28 cellular contexts compared by ENCODE assay signal in genomic region chr18:10094154-10094553, GRCh38.
A peak's percentile ranks its signal among the peaks of the same experiment; 100 is the strongest.
DNase-seq lines count a peak whose midpoint lies in the region; ATAC-seq, FAIRE-seq and TF ChIP-seq lines count a peak whose summit lies in the region.
"Had no signal": no experiment of that assay in that cellular context is flagged by ENCODE, and none has a peak within 500 bp of the region (broad histone marks: within the 10 kb centered on the region; RNA-seq: fewer than 3 reads in every experiment).

No MANE protein-coding gene starts in this region.

- no peak overlapping the region for H3K27ac Mint-ChIP-seq in astrocyte (ENCODE audit: unreplicated experiment)
- H3K27ac Mint-ChIP-seq in stimulated activated memory B cell treated with anti-CD40 and anti-IgM and Interleukin-4, amounts not matched to agents 10 μg/mL and 1 μg/mL and 100 μg/mL, for 72 hours: no peak overlapping the region
- H3K27ac Mint-ChIP-seq: activated B cell treated with CpG ODN at 0.5 μM for 24 hours; activated CD4-positive, alpha-beta memory T cell treated with anti-CD3 and anti-CD28 coated beads, Interleukin-2, amount 10 ng/mL, durations not matched to agents 7 days and 5 days; CD4-positive, CD25-positive, alpha-beta regulatory T cell; memory B cell; naive thymus-derived CD4-positive, alpha-beta T cell had no signal

- peaks cover 3% of the 10 kb centered on the region for H3K9me3 Mint-ChIP-seq in astrocyte (ENCODE audit: unreplicated experiment)
- no peaks in the 10 kb centered on the region for H3K9me3 Mint-ChIP-seq in stimulated activated memory B cell treated with anti-CD40 and anti-IgM and Interleukin-4, amounts not matched to agents 10 μg/mL and 1 μg/mL and 100 μg/mL, for 72 hours
- H3K9me3 Mint-ChIP-seq: activated B cell treated with CpG ODN at 0.5 μM for 24 hours; activated CD4-positive, alpha-beta memory T cell treated with anti-CD3 and anti-CD28 coated beads, Interleukin-2, amount 10 ng/mL, durations not matched to agents 7 days and 5 days; memory B cell had no signal

- H3K27ac ChIP-seq in astrocyte (ENCODE audit: low read depth, low read length): no peak overlapping the region
- H3K27ac ChIP-seq: dorsolateral prefrontal cortex, thoracic aorta had no signal

- no peak for ATAC-seq in stimulated activated memory B cell treated with anti-CD40 and anti-IgM and Interleukin-4, amounts not matched to agents 10 μg/mL and 1 μg/mL and 100 μg/mL, for 72 hours
- ATAC-seq in GM19023 (IDR thresholded peaks at IDR 0.05; ENCODE audit: unreplicated experiment): no peak
- ATAC-seq: GM12878, HepG2 had no signal

- H3K27me3 ChIP-seq in astrocyte (ENCODE audit: insufficient read depth, low read length): no peaks in the 10 kb centered on the region
- H3K27me3 ChIP-seq: dorsolateral prefrontal cortex had no signal

- no peaks in the 10 kb centered on the region for H4K20me1 ChIP-seq in astrocyte (ENCODE audit: insufficient read depth, low read length)

- H3K4me3 Mint-ChIP-seq in astrocyte (ENCODE audit: unreplicated experiment): no peak overlapping the region
- no peak overlapping the region for H3K4me3 Mint-ChIP-seq in stimulated activated memory B cell treated with anti-CD40 and anti-IgM and Interleukin-4, amounts not matched to agents 10 μg/mL and 1 μg/mL and 100 μg/mL, for 72 hours
- H3K4me3 Mint-ChIP-seq: activated B cell treated with CpG ODN at 0.5 μM for 24 hours; activated CD4-positive, alpha-beta memory T cell treated with anti-CD3 and anti-CD28 coated beads, Interleukin-2, amount 10 ng/mL, durations not matched to agents 7 days and 5 days; CD4-positive, CD25-positive, alpha-beta regulatory T cell; memory B cell; naive thymus-derived CD4-positive, alpha-beta T cell had no signal

- no peaks in the 10 kb centered on the region for H3K79me2 ChIP-seq in astrocyte (ENCODE audit: insufficient read depth, low read length)

- H3K27me3 Mint-ChIP-seq in astrocyte (ENCODE audit: low read depth, unreplicated experiment): peaks cover 9% of the 10 kb centered on the region
- H3K27me3 Mint-ChIP-seq in stimulated activated memory B cell treated with anti-CD40 and anti-IgM and Interleukin-4, amounts not matched to agents 10 μg/mL and 1 μg/mL and 100 μg/mL, for 72 hours: peaks cover 18% of the 10 kb centered on the region
- H3K27me3 Mint-ChIP-seq: activated B cell treated with CpG ODN at 0.5 μM for 24 hours; activated CD4-positive, alpha-beta memory T cell treated with anti-CD3 and anti-CD28 coated beads, Interleukin-2, amount 10 ng/mL, durations not matched to agents 7 days and 5 days; CD4-positive, CD25-positive, alpha-beta regulatory T cell had no signal

- FAIRE-seq in astrocyte (lab: Jason Lieb, UNC) (no peak), urothelium cell line (lab: Jason Lieb, UNC) (no peak)
- FAIRE-seq: GM12878, HepG2 had no signal

- H3K4me1 Mint-ChIP-seq in astrocyte (ENCODE audit: low read depth, unreplicated experiment): peaks cover 10% of the 10 kb centered on the region
- no peaks in the 10 kb centered on the region for H3K4me1 Mint-ChIP-seq in stimulated activated memory B cell treated with anti-CD40 and anti-IgM and Interleukin-4, amounts not matched to agents 10 μg/mL and 1 μg/mL and 100 μg/mL, for 72 hours
- H3K4me1 Mint-ChIP-seq: activated B cell treated with CpG ODN at 0.5 μM for 24 hours; activated CD4-positive, alpha-beta memory T cell treated with anti-CD3 and anti-CD28 coated beads, Interleukin-2, amount 10 ng/mL, durations not matched to agents 7 days and 5 days; memory B cell had no signal

- no peak overlapping the region for H2AFZ ChIP-seq in astrocyte (ENCODE audit: low read depth, low read length)

- H3K4me2 ChIP-seq in astrocyte (ENCODE audit: low read length): no peak overlapping the region

- H3K9ac ChIP-seq in astrocyte (ENCODE audit: low read length): no peak overlapping the region

- H3K4me1 ChIP-seq in astrocyte (ENCODE audit: insufficient read depth, low read length): no peaks in the 10 kb centered on the region

- no peaks in the 10 kb centered on the region for H3K36me3 ChIP-seq in astrocyte (ENCODE audit: insufficient read depth, low read length)
- H3K36me3 ChIP-seq: thoracic aorta had no signal

- H3K9me3 ChIP-seq in astrocyte (ENCODE audit: insufficient read depth, low read depth, low read length): no peaks in the 10 kb centered on the region
- H3K9me3 ChIP-seq: thoracic aorta had no signal

- no peak for TF ChIP-seq CTCF in astrocyte (IDR thresholded peaks at IDR 0.05; ENCODE audit: insufficient read depth, low read depth, low read length)
- no peak for TF ChIP-seq CTCF in fibroblast of villous mesenchyme (IDR thresholded peaks at IDR 0.05; ENCODE audit: insufficient read depth, low read depth, low read length)

- DNase-seq in DMS53 treated with DMSO at 0.1 percent for 48 hours (lab: John Stamatoyannopoulos, UW; ENCODE audit: unreplicated experiment) (peak; percentile 36), HT1080 (ENCODE audit: low read depth) (peak; percentile 52), astrocyte (ENCODE audit: low read depth) (peak; percentile 16), fibroblast of villous mesenchyme (ENCODE audit: low read depth) (peak; percentile 44), NK-92 (lab: John Stamatoyannopoulos, UW; ENCODE audit: unreplicated experiment) (no peak), urothelium cell line (ENCODE audit: low spot score) (no peak)
- DNase-seq: activated B cell treated with CpG ODN at 0.5 μM for 24 hours; activated CD4-positive, alpha-beta memory T cell treated with anti-CD3 and anti-CD28 coated beads, Interleukin-2, amount 10 ng/mL, durations not matched to agents 7 days and 5 days; activated effector memory CD4-positive, alpha-beta T cell treated with anti-CD3 and anti-CD28 coated beads, Interleukin-2, amount 50 U/mL, for 16 hours; activated T-cell treated with anti-CD3 and anti-CD28 coated beads for 4 hours; caudate nucleus; CD4-positive, CD25-positive, alpha-beta regulatory T cell; dorsolateral prefrontal cortex; erythroblast; naive thymus-derived CD4-positive, alpha-beta T cell; NCI-H2081 treated with DMSO at 0.1 percent for 48 hours; NCI-H446; occipital lobe; RPMI8226; stimulated activated CD4-positive, alpha-beta T cell treated with anti-CD3 and anti-CD28 coated beads, Interleukin-4, amount 100 ng/mL, for 1 hour; stimulated activated naive CD4-positive, alpha-beta T cell treated with Interleukin-2 at 50 U/mL for 16 hours; T1000 had no signal

- H3K4me3 ChIP-seq in astrocyte (ENCODE audit: insufficient read depth, low read depth, low read length) (no peak overlapping the region), fibroblast of villous mesenchyme (ENCODE audit: low read depth, low read length) (no peak overlapping the region)
- H3K4me3 ChIP-seq: dorsolateral prefrontal cortex, GM12878, thoracic aorta had no signal

- no peaks in the 10 kb centered on the region for H3K36me3 Mint-ChIP-seq in astrocyte (ENCODE audit: low read depth, unreplicated experiment)
- H3K36me3 Mint-ChIP-seq in stimulated activated memory B cell treated with anti-CD40 and anti-IgM and Interleukin-4, amounts not matched to agents 10 μg/mL and 1 μg/mL and 100 μg/mL, for 72 hours: no peaks in the 10 kb centered on the region
- H3K36me3 Mint-ChIP-seq: CD4-positive, CD25-positive, alpha-beta regulatory T cell; memory B cell; naive thymus-derived CD4-positive, alpha-beta T cell had no signal

Comparison
In these comparisons a context has a peak if more than half of its experiments do, and no peak if none do; other contexts are left out.
1. DNase-seq: peak in DMS53 treated with DMSO at 0.1 percent for 48 hours (single experiment), HT1080 (single experiment), astrocyte (single experiment) and fibroblast of villous mesenchyme (single experiment); none in NK-92 (single experiment) and urothelium cell line (single experiment).